30 cellular contexts compared by ENCODE assay signal in genomic region chr7:45430397-45430796, GRCh38.
"Had no signal": no experiment of that assay in that cellular context is flagged by ENCODE, and none has a peak within 500 bp of the region (broad histone marks: within the 10 kb centered on the region; RNA-seq: fewer than 3 reads in every experiment).

No MANE protein-coding gene starts in this region.

- H3K4me1 ChIP-seq: SJCRH30 had no signal

- H3K36me3 ChIP-seq: MG63, SJCRH30 had no signal

- H3K27me3 ChIP-seq: MG63 had no signal

- H3K9me3 ChIP-seq: SJCRH30 had no signal

- DNase-seq: Kasumi-1, KG1, MG63, NCI-H1048, NCI-H1092 treated with DMSO at 0.1 percent for 48 hours, NCI-H1105 treated with DMSO at 0.1 percent for 48 hours, NCI-H1417, NCI-H1436, NCI-H146, NCI-H1694, NCI-H187, NCI-H1930, NCI-H2029 treated with DMSO at 0.1 percent for 48 hours, NCI-H2081 treated with DMSO at 0.1 percent for 48 hours, NCI-H2107, NCI-H2171, NCI-H226, NCI-H446 treated with DMSO at 0.1 percent for 48 hours, NCI-H510A, NCI-H524, NCI-H526, NCI-H69, NCI-H748 treated with DMSO at 0.1 percent for 48 hours, PC-9, SHP77, SIG-M5, SJCRH30, SW 1271 had no signal

- H3K4me3 ChIP-seq: MG63, PC-9, SJCRH30 had no signal

- ATAC-seq: Panc1, Right ventricle myocardium inferior had no signal
